ENCODE assay signal across 26 cellular contexts in the genomic region with DNA sequence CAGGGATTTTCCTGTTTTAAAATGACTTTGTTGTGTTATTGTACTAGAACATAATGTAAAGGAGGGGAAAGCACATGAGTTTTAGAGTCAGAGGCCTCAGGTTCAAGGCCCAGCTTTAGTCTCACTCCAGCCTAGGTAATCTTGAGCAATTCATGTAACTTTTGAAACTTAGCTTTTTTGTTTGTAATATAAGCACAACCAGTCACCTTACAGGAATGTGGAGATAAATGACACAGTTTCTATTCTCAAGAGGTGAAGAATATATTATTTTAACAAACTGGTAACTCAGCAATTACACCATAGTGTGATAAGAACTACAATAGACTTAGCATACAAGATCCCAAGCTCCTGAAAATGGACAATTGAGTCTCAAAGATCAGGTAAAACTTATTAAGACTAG. TPM values are rescaled to one million over a fixed set of nuclear protein-coding genes. Genes with fewer than 3 reads are reported as not detected.
"Had no signal": no experiment of that assay in that cellular context is flagged by ENCODE, and none has a peak within 500 bp of the region (broad histone marks: within the 10 kb centered on the region; RNA-seq: fewer than 3 reads in every experiment).

No MANE protein-coding gene starts in this region.

- H3K27ac Mint-ChIP-seq: activated CD4-positive, alpha-beta T cell treated with anti-CD3 and anti-CD28 coated beads, Interleukin-2, amount 10 ng/mL, durations not matched to agents 7 days and 5 days; activated CD8-positive, alpha-beta T cell treated with anti-CD3 and anti-CD28 coated beads, Interleukin-2, amount 10 ng/mL, durations not matched to agents 7 days and 5 days; activated naive CD4-positive, alpha-beta T cell treated with anti-CD3 and anti-CD28 coated beads for 36 hours; memory B cell; naive B cell; stimulated activated naive CD8-positive, alpha-beta T cell treated with anti-CD3 and anti-CD28 coated beads, Interleukin-15, Interleukin-2, amounts not matched to agents 100 ng/mL and 50 ng/mL, for 24 hours had no signal

- H3K9me3 ChIP-seq: mucosa of descending colon, prostate gland had no signal

- H3K27ac ChIP-seq: cardiac muscle cell, epithelial cell of prostate, gastroesophageal sphincter, heart left ventricle, prostate gland, skin epidermis, tibial nerve, uterus had no signal

- H3K27me3 Mint-ChIP-seq: activated CD4-positive, alpha-beta T cell treated with anti-CD3 and anti-CD28 coated beads, Interleukin-2, amount 10 ng/mL, durations not matched to agents 7 days and 5 days; memory B cell; naive B cell; stimulated activated naive CD8-positive, alpha-beta T cell treated with anti-CD3 and anti-CD28 coated beads, Interleukin-15, Interleukin-2, amounts not matched to agents 100 ng/mL and 50 ng/mL, for 24 hours had no signal

- H3K9me3 Mint-ChIP-seq: activated CD4-positive, alpha-beta T cell treated with anti-CD3 and anti-CD28 coated beads, Interleukin-2, amount 10 ng/mL, durations not matched to agents 7 days and 5 days; activated naive CD4-positive, alpha-beta T cell treated with anti-CD3 and anti-CD28 coated beads for 36 hours had no signal

- H3K36me3 Mint-ChIP-seq: memory B cell, naive B cell had no signal

- DNase-seq: activated CD4-positive, alpha-beta T cell treated with anti-CD3 and anti-CD28 coated beads, Interleukin-2, amount 10 ng/mL, durations not matched to agents 7 days and 5 days; activated CD8-positive, alpha-beta T cell treated with anti-CD3 and anti-CD28 coated beads, Interleukin-2, amount 10 ng/mL, durations not matched to agents 7 days and 5 days; activated naive CD4-positive, alpha-beta T cell treated with anti-CD3 and anti-CD28 coated beads for 36 hours; activated T-cell treated with anti-CD3 and anti-CD28 coated beads, Interleukin-2, amount 50 U/mL, for 4 hours; aorta; dermis blood vessel endothelial cell; heart left ventricle; left ventricle myocardium superior; mucosa of descending colon; naive B cell; right cardiac atrium; stimulated activated CD4-positive, alpha-beta T cell treated with anti-CD3 and anti-CD28 coated beads, Interleukin-15, amount 100 ng/mL, for 24 hours; stimulated activated CD4-positive, alpha-beta T cell treated with anti-CD3 and anti-CD28 coated beads, Interleukin-2, amount 100 ng/mL, for 48 hours; uterus had no signal

- ATAC-seq: activated CD4-positive, CD25-positive, alpha-beta regulatory T cell treated with anti-CD3 and anti-CD28 coated beads, Interleukin-2, amount 50 U/mL, for 24 hours; activated CD8-positive, alpha-beta T cell treated with anti-CD3 and anti-CD28 coated beads, Interleukin-2, amount 10 ng/mL, durations not matched to agents 7 days and 5 days; activated T-cell treated with anti-CD3 and anti-CD28 coated beads, Interleukin-2, amount 50 U/mL, for 4 hours; gastroesophageal sphincter; left ventricle myocardium superior; mucosa of descending colon; right cardiac atrium had no signal

- H3K27me3 ChIP-seq: cardiac muscle cell, gastroesophageal sphincter, heart left ventricle, tibial nerve, uterus had no signal

- H3K4me3 ChIP-seq: cardiac muscle cell, gastroesophageal sphincter, heart left ventricle, mucosa of descending colon, prostate gland, skin epidermis, tibial nerve, uterus had no signal

- H3K36me3 ChIP-seq: gastroesophageal sphincter, heart left ventricle, prostate gland, tibial nerve, uterus had no signal

- H3K4me3 Mint-ChIP-seq: activated CD4-positive, alpha-beta T cell treated with anti-CD3 and anti-CD28 coated beads, Interleukin-2, amount 10 ng/mL, durations not matched to agents 7 days and 5 days; activated CD8-positive, alpha-beta T cell treated with anti-CD3 and anti-CD28 coated beads, Interleukin-2, amount 10 ng/mL, durations not matched to agents 7 days and 5 days; activated naive CD4-positive, alpha-beta T cell treated with anti-CD3 and anti-CD28 coated beads for 36 hours; activated T-cell treated with anti-CD3 and anti-CD28 coated beads, Interleukin-2, amount 50 U/mL, for 4 hours; memory B cell; naive B cell; neural crest cell; stimulated activated naive CD8-positive, alpha-beta T cell treated with anti-CD3 and anti-CD28 coated beads, Interleukin-15, Interleukin-2, amounts not matched to agents 100 ng/mL and 50 ng/mL, for 24 hours had no signal

- H3K4me1 ChIP-seq: gastroesophageal sphincter, heart left ventricle, prostate gland, tibial nerve had no signal

- H3K4me1 Mint-ChIP-seq: activated CD4-positive, alpha-beta T cell treated with anti-CD3 and anti-CD28 coated beads, Interleukin-2, amount 10 ng/mL, durations not matched to agents 7 days and 5 days; memory B cell; naive B cell; neural crest cell had no signal

RNA-seq across cellular contexts. Expression of gene ADAMTS19, which starts 51.2 kb away (rescaled TPM):
- total RNA-seq: activated CD4-positive, alpha-beta T cell treated with anti-CD3 and anti-CD28 coated beads, Interleukin-2, amount 10 ng/mL, durations not matched to agents 7 days and 5 days; activated CD8-positive, alpha-beta T cell treated with anti-CD3 and anti-CD28 coated beads, Interleukin-2, amount 10 ng/mL, durations not matched to agents 7 days and 5 days; activated naive CD4-positive, alpha-beta T cell treated with anti-CD3 and anti-CD28 coated beads for 36 hours; dermis blood vessel endothelial cell; osteoblast; T-helper 1 cell treated with Interleukin-12 subunit alpha and Interleukin-12 subunit beta and Interleukin-4 antibody, amounts not matched to agents 30 ng/mL and 1 ng/mL, for 36 hours had no signal
